25 cellular contexts compared by ENCODE assay signal in genomic region chr4:176099314-176099713, GRCh38. TPM values are rescaled to one million over a fixed set of nuclear protein-coding genes. Genes with fewer than 3 reads are reported as not detected.
DNase-seq lines count a peak whose midpoint lies in the region; ATAC-seq and TF ChIP-seq lines count a peak whose summit lies in the region.
"Had no signal": no experiment of that assay in that cellular context is flagged by ENCODE, and none has a peak within 500 bp of the region (broad histone marks: within the 10 kb centered on the region; RNA-seq: fewer than 3 reads in every experiment).

No MANE protein-coding gene starts in this region.

- H3K9me3 ChIP-seq in A673 (ENCODE audit: low read depth, low read length, poor library complexity, severe bottlenecking) (peaks cover 3% of the 10 kb centered on the region), HCT116 (ENCODE audit: control insufficient read depth in 1 of 2, insufficient read depth in 1 of 2, low read depth in 1 of 2, low read length in 2 of 2) (no peaks in the 10 kb centered on the region), smooth muscle cell (replicated peaks; ENCODE audit: low read depth) (no peaks in the 10 kb centered on the region)
- H3K9me3 ChIP-seq: BLaER1 treated with 17β-estradiol and CSF1 and Interleukin-3, amounts not matched to agents 10 nM and 100 nM; mucosa of descending colon; Peyer's patch; upper lobe of right lung had no signal

- BruUV-seq in A673 (replicated peaks; lab: Mats Ljungman, UMichigan) (no TSS peak), HCT116 (replicated peaks; lab: Mats Ljungman, UMichigan) (no TSS peak)

- H3K4me1 ChIP-seq in A673 (ENCODE audit: insufficient read depth, low read length, poor library complexity, severe bottlenecking) (no peaks in the 10 kb centered on the region), HCT116 (ENCODE audit: control insufficient read depth in 1 of 2, insufficient read depth in 2 of 2, low read length in 2 of 2) (no peaks in the 10 kb centered on the region), smooth muscle cell (ENCODE audit: low read depth) (no peaks in the 10 kb centered on the region)
- H3K4me1 ChIP-seq: BLaER1 treated with 17β-estradiol and CSF1 and Interleukin-3, amounts not matched to agents 10 nM and 100 nM; left lung; Peyer's patch; upper lobe of right lung had no signal

- no peaks in the 10 kb centered on the region for H3K4me1 Mint-ChIP-seq in chondrocyte (ENCODE audit: low read depth)

- H3K27me3 Mint-ChIP-seq in chondrocyte (ENCODE audit: low read depth) = peaks cover 8% of the 10 kb centered on the region

- no peaks in the 10 kb centered on the region for H3K36me3 Mint-ChIP-seq in chondrocyte (ENCODE audit: low read depth)
- H3K36me3 Mint-ChIP-seq: activated CD4-positive, alpha-beta memory T cell treated with anti-CD3 and anti-CD28 coated beads for 36 hours had no signal

- H3K27ac ChIP-seq in A673 (ENCODE audit: low read depth, low read length, poor library complexity, severe bottlenecking) (no peak overlapping the region), HCT116 (ENCODE audit: low read depth, low read length) (no peak overlapping the region), smooth muscle cell (ENCODE audit: low read depth) (no peak overlapping the region)
- H3K27ac ChIP-seq: BLaER1 treated with 17β-estradiol and CSF1 and Interleukin-3, amounts not matched to agents 10 nM and 100 nM; left lung; Peyer's patch; upper lobe of right lung had no signal

- TF ChIP-seq RAD21 in HCT116 (IDR thresholded peaks at IDR 0.05; ENCODE audit: low read depth) = no peak

- POLR2A ChIA-PET in A673 (lab: Charles Lee; ENCODE audit: low non-redundant PET) (no interaction called here), HCT116 (lab: Charles Lee) (no interaction called here)

- 0 out of 2 replicates have a peak, but pooled peaks have one; percentile 53 for ATAC-seq in HCT116
- no peak for ATAC-seq in HG03442 (IDR thresholded peaks at IDR 0.05; ENCODE audit: unreplicated experiment)
- ATAC-seq: esophagus mucosa, left lung, mucosa of descending colon, upper lobe of right lung had no signal

- H3K9ac ChIP-seq in HCT116 (ENCODE audit: low read length) (no peak overlapping the region), smooth muscle cell (ENCODE audit: low read depth) (no peak overlapping the region)
- H3K9ac ChIP-seq: BLaER1 treated with 17β-estradiol and CSF1 and Interleukin-3, amounts not matched to agents 10 nM and 100 nM had no signal

- TF ChIP-seq CTCF in A673 (conservative IDR thresholded peaks at IDR 0.05; ENCODE audit: low read depth, low read length) (0 out of 2 replicates have a peak, but pooled peaks have one; percentile 11), HCT116 (IDR thresholded peaks at IDR 0.05 in 2 of 3, conservative IDR thresholded peaks at IDR 0.05 in 1 of 3; ENCODE audit: borderline replicate concordance in 1 of 3, insufficient read depth in 1 of 3, low read depth in 2 of 3, low read length in 2 of 3) (peak in 1 of 3 experiments; percentile 29; a peak in 1 of 6 replicates), chondrocyte (IDR thresholded peaks at IDR 0.05) (peak; percentile 50), smooth muscle cell (IDR thresholded peaks at IDR 0.05; ENCODE audit: borderline replicate concordance, insufficient read depth, poor library complexity, severe bottlenecking) (no peak)

- DNase-seq in A673 (ENCODE audit: low spot score) = no peak
- no peak for DNase-seq in HCT116 (ENCODE audit: low read depth, low spot score)
- no peak for DNase-seq in chondrocyte (ENCODE audit: low spot score)
- DNase-seq in iris pigment epithelial cell (ENCODE audit: low read depth) = peak; percentile 2
- DNase-seq in smooth muscle cell (lab: John Stamatoyannopoulos, UW; ENCODE audit: unreplicated experiment) = no peak
- DNase-seq in activated CD4-positive, CD25-positive, alpha-beta regulatory T cell (lab: John Stamatoyannopoulos, UW) = no peak
- no peak for DNase-seq in activated naive CD4-positive, alpha-beta T cell (lab: John Stamatoyannopoulos, UW)
- DNase-seq: activated CD4-positive, alpha-beta memory T cell treated with anti-CD3 and anti-CD28 coated beads for 36 hours; activated effector memory CD4-positive, alpha-beta T cell treated with anti-CD3 and anti-CD28 coated beads, Interleukin-2, amount 50 U/mL, for 16 hours; GDM1; GOT3; Karpas-422; left lung; mucosa of descending colon; NCI-H1092; NCI-H1930; NCI-H226; NCI-H82; Peyer's patch; stimulated activated CD4-positive, alpha-beta T cell treated with anti-CD3 and anti-CD28 coated beads, Interleukin-12 subunit alpha, Interleukin-12 subunit beta, amount 100 ng/mL, for 4 hours; stimulated activated CD8-positive, alpha-beta memory T cell treated with anti-CD3 and anti-CD28 coated beads, Interleukin-4, amount 100 ng/mL, for 48 hours; upper lobe of right lung had no signal

- no peak overlapping the region for H3K27ac Mint-ChIP-seq in chondrocyte (ENCODE audit: unreplicated experiment)
- H3K27ac Mint-ChIP-seq: activated CD4-positive, alpha-beta memory T cell treated with anti-CD3 and anti-CD28 coated beads for 36 hours had no signal

- 86% methylated on average over 2 of the region's 2 CpGs for WGBS in smooth muscle cell (ENCODE audit: low lambda C conversion rate)

- peaks cover 21% of the 10 kb centered on the region for H3K9me3 Mint-ChIP-seq in chondrocyte (ENCODE audit: low read depth)

- H3K27me3 ChIP-seq in A673 (replicated peaks; ENCODE audit: insufficient read depth, low read depth, low read length, poor library complexity) (no peaks in the 10 kb centered on the region), HCT116 (ENCODE audit: insufficient read depth, low read length) (no peaks in the 10 kb centered on the region), smooth muscle cell (ENCODE audit: low read depth) (no peaks in the 10 kb centered on the region)
- H3K27me3 ChIP-seq: BLaER1 treated with 17β-estradiol and CSF1 and Interleukin-3, amounts not matched to agents 10 nM and 100 nM; left lung; Peyer's patch; upper lobe of right lung had no signal

- H2AFZ ChIP-seq in HCT116 (ENCODE audit: low read depth, low read length, poor library complexity, severe bottlenecking) (peak overlapping the region; percentile 37), smooth muscle cell (ENCODE audit: low read depth) (no peak overlapping the region)

- H3K79me2 ChIP-seq in HCT116 (ENCODE audit: insufficient read depth, low read length) = no peaks in the 10 kb centered on the region
- no peaks in the 10 kb centered on the region for H3K79me2 ChIP-seq in smooth muscle cell (ENCODE audit: low read depth)

- no peaks in the 10 kb centered on the region; the same call in 1 of the 2 replicates for H3K9me2 ChIP-seq in HCT116 (ENCODE audit: insufficient read depth)

- no peak overlapping the region for H3K4me2 ChIP-seq in HCT116 (ENCODE audit: low read length)
- no peak overlapping the region for H3K4me2 ChIP-seq in smooth muscle cell
- H3K4me2 ChIP-seq: BLaER1 treated with 17β-estradiol and CSF1 and Interleukin-3, amounts not matched to agents 10 nM and 100 nM had no signal

- RAD21 ChIA-PET in HCT116 (lab: Charles Lee; ENCODE audit: low non-redundant PET in 1 of 2, low total read pairs in 2 of 2, uncharacterized antibody in 2 of 2, unreplicated experiment in 2 of 2) = no interaction called here

- no peaks in the 10 kb centered on the region for H3F3A ChIP-seq in smooth muscle cell (ENCODE audit: low read depth)

- CTCF ChIA-PET in A673 (lab: Charles Lee) (no interaction called here), HCT116 (lab: Charles Lee) (no interaction called here)

- intact Hi-C loops in A673 (cut with micrococcal nuclease; ENCODE audit: unreplicated experiment) = no loop called here
- intact Hi-C loops in HCT116 (cut with micrococcal nuclease) = no loop called here

- no peak overlapping the region for H3K4me3 Mint-ChIP-seq in chondrocyte (ENCODE audit: unreplicated experiment)
- H3K4me3 Mint-ChIP-seq: activated CD4-positive, alpha-beta memory T cell treated with anti-CD3 and anti-CD28 coated beads for 36 hours had no signal

- H3K36me3 ChIP-seq in A673 (ENCODE audit: insufficient read depth, low read length, poor library complexity, severe bottlenecking) (no peaks in the 10 kb centered on the region), HCT116 (ENCODE audit: control insufficient read depth in 1 of 2, insufficient read depth in 2 of 2, low read length in 2 of 2) (no peaks in the 10 kb centered on the region), smooth muscle cell (ENCODE audit: low read depth) (no peaks in the 10 kb centered on the region)
- H3K36me3 ChIP-seq: BLaER1 treated with 17β-estradiol and CSF1 and Interleukin-3, amounts not matched to agents 10 nM and 100 nM; left lung; Peyer's patch; upper lobe of right lung had no signal

- no peaks in the 10 kb centered on the region for H4K20me1 ChIP-seq in HCT116 (ENCODE audit: insufficient read depth)
- H4K20me1 ChIP-seq in smooth muscle cell (ENCODE audit: low read depth) = no peaks in the 10 kb centered on the region
- H4K20me1 ChIP-seq: BLaER1 treated with 17β-estradiol and CSF1 and Interleukin-3, amounts not matched to agents 10 nM and 100 nM had no signal

- no peak for TF ChIP-seq POLR2A in HCT116 (IDR thresholded peaks at IDR 0.05; ENCODE audit: borderline replicate concordance, extremely low read depth, insufficient read depth, insufficient read length)

- no peak overlapping the region for H3K4me3 ChIP-seq in A673 (ENCODE audit: low read depth, low read length, poor library complexity, severe bottlenecking)
- H3K4me3 ChIP-seq in HCT116 (replicated peaks in 1 of 2; ENCODE audit: low read depth in 1 of 2, low read length in 2 of 2) = no peak overlapping the region
- H3K4me3 ChIP-seq in smooth muscle cell = no peak overlapping the region
- H3K4me3 ChIP-seq: BLaER1 treated with 17β-estradiol and CSF1 and Interleukin-3, amounts not matched to agents 10 nM and 100 nM; left lung; mucosa of descending colon; Peyer's patch; upper lobe of right lung had no signal

TF ChIP-seq in HCT116, 20 proteins besides CTCF, POLR2A, EP300 and RAD21:
- TF ChIP-seq ZFX (IDR thresholded peaks at IDR 0.05) = no peak
- no peak for TF ChIP-seq SIN3A (IDR thresholded peaks at IDR 0.05; ENCODE audit: low read depth)
- TF ChIP-seq, protein P1, sequence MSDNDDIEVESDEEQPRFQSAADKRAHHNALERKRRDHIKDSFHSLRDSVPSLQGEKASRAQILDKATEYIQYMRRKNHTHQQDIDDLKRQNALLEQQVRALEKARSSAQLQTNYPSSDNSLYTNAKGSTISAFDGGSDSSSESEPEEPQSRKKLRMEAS (IDR thresholded peaks at IDR 0.05) = no peak
- TF ChIP-seq TCF7L2 (IDR thresholded peaks at IDR 0.05; ENCODE audit: borderline replicate concordance, extremely low read depth, insufficient read depth, insufficient read length) = no peak
- TF ChIP-seq SP1 (IDR thresholded peaks at IDR 0.05; ENCODE audit: low read depth) = no peak
- no peak for TF ChIP-seq FOSL1 (IDR thresholded peaks at IDR 0.05; ENCODE audit: low read depth)

RNA-seq across cellular contexts. Expression of gene WDR17, which starts 33.7 kb away (rescaled TPM):
- total RNA-seq in A673 (2021) = 6.9 and 8.1 TPM in 2 replicates
- total RNA-seq in HCT116 (2021; ENCODE audit: unreplicated experiment) = 0.20 TPM
- not detected in 2 replicates for polyA plus RNA-seq in HCT116 (2012)
- total RNA-seq in chondrocyte = 0.31 to 0.85 TPM (median 0.50 TPM) in 3 replicates
- 0.49 and 1.0 TPM in 2 replicates for total RNA-seq in smooth muscle cell
- 0.18 and 0.50 TPM in 2 replicates for polyA plus RNA-seq in smooth muscle cell
